Comparison of ENCODE assay signal across 22 cellular contexts in genomic region chr18:3901042-3901441, GRCh38.
"Had no signal": no experiment of that assay in that cellular context is flagged by ENCODE, and none has a peak within 500 bp of the region (broad histone marks: within the 10 kb centered on the region; RNA-seq: fewer than 3 reads in every experiment).

No MANE protein-coding gene starts in this region.

- H3K4me1 Mint-ChIP-seq: IgD-negative memory B cell had no signal

- H3K9ac ChIP-seq: KMS-11 had no signal

- H3K4me3 ChIP-seq: K562, SJSA1, SK-N-MC had no signal

- H3K9me3 ChIP-seq: SJSA1 had no signal

- H3K36me3 ChIP-seq: SJSA1 had no signal

- H3K27ac Mint-ChIP-seq: IgD-negative memory B cell had no signal

- H3K4me2 ChIP-seq: KMS-11 had no signal

- H3K4me3 Mint-ChIP-seq: IgD-negative memory B cell had no signal

- H3K27me3 ChIP-seq: SJSA1 had no signal

- H3K27ac ChIP-seq: HL-60, KMS-11, SJSA1, SK-N-MC had no signal

- DNase-seq: Kasumi-1, MM.1S, NCI-H1092 treated with DMSO at 0.1 percent for 48 hours, NCI-H1436, NCI-H2029, NCI-H2081 treated with DMSO at 0.1 percent for 48 hours, NCI-H2171, NCI-H226, NCI-H446, NCI-H510A, NCI-H524 treated with DMSO at 0.1 percent for 48 hours, NCI-H69, NCI-H774, Right ventricle myocardium superior, RPMI8226, SIG-M5 had no signal

- H3K36me3 Mint-ChIP-seq: IgD-negative memory B cell had no signal
